12 cellular contexts compared by ENCODE assay signal in genomic region chr17:43721537-43722268, GRCh38. TPM values are rescaled to one million over a fixed set of nuclear protein-coding genes. Genes with fewer than 3 reads are reported as not detected.
DNase-seq lines count a peak whose midpoint lies in the region; ATAC-seq and TF ChIP-seq lines count a peak whose summit lies in the region.
"Had no signal": no experiment of that assay in that cellular context is flagged by ENCODE, and none has a peak within 500 bp of the region (broad histone marks: within the 10 kb centered on the region; RNA-seq: fewer than 3 reads in every experiment).

No MANE protein-coding gene starts in this region.

- H2BK120ac ChIP-seq in H9 (ENCODE audit: low read depth, low read length, poor library complexity, severe bottlenecking): no peak overlapping the region

- H3K27ac Mint-ChIP-seq in CD4-positive, alpha-beta T cell: peak overlapping the region; percentile 92
- H3K27ac Mint-ChIP-seq in H9: peak overlapping the region in 1 of 3 experiments; percentile 18; a peak in 2 of 7 replicates
- H3K27ac Mint-ChIP-seq in activated naive CD8-positive, alpha-beta T cell treated with anti-CD3 and anti-CD28 coated beads, Interleukin-2, amount 10 ng/mL, durations not matched to agents 7 days and 5 days: peak overlapping the region; percentile 98

- H2AK5ac ChIP-seq in H9 (ENCODE audit: insufficient read length, low read length): no peak overlapping the region

- H3K9me3 ChIP-seq in CD4-positive, alpha-beta T cell (ENCODE audit: control insufficient read depth, low read length): no peaks in the 10 kb centered on the region
- H3K9me3 ChIP-seq in H9 (ENCODE audit: control insufficient read depth, low read depth, low read length) (no peaks in the 10 kb centered on the region), mesodermal cell (ENCODE audit: control insufficient read depth, low read length) (no peaks in the 10 kb centered on the region)
- H3K9me3 ChIP-seq: suprapubic skin had no signal

- no peak overlapping the region for H3T11ph ChIP-seq in H9 (ENCODE audit: low read length)

- no peaks in the 10 kb centered on the region; the same call in 1 of the 2 replicates for H3K4me1 ChIP-seq in H9 (ENCODE audit: insufficient read depth, low read length)
- H3K4me1 ChIP-seq in mesodermal cell (ENCODE audit: control insufficient read depth, insufficient read depth, low read length, poor library complexity, severe bottlenecking): peaks cover 54% of the 10 kb centered on the region

- in situ Hi-C loops in KBM-7 (cut with MboI; ENCODE audit: low pct_unique_long_range_greater_than_20kb, low sequenced_read_pairs) (no loop called here), GM13976 (cut with MboI; ENCODE audit: low sequenced_read_pairs, unreplicated experiment) (no loop called here)

- no peak overlapping the region for H2BK20ac ChIP-seq in H9 (ENCODE audit: low read depth, low read length, poor library complexity, severe bottlenecking)

- H3K18ac ChIP-seq in H9 (ENCODE audit: insufficient read length, low read depth, low read length): no peak overlapping the region

- POLR2A ChIA-PET in CD4-positive, alpha-beta T cell (lab: Charles Lee): interaction anchor here (0.6 kb wide), 1 partner anchor 1188 kb away, joined by 3 read pairs; no protein-coding TSS in a partner anchor
- POLR2A ChIA-PET in activated naive CD8-positive, alpha-beta T cell treated with anti-CD3 and anti-CD28 coated beads, Interleukin-2, amount 10 ng/mL, durations not matched to agents 7 days and 5 days (lab: Charles Lee): interaction anchor here (0.6 to 0.7 kb wide), 2 partner anchors 27 to 724 kb away, joined by 3 to 11 read pairs; no protein-coding TSS in a partner anchor

- no peak overlapping the region for H2BK5ac ChIP-seq in H9 (ENCODE audit: insufficient read length, low read length)

- H3K9ac ChIP-seq in H9 (ENCODE audit: extremely low read depth, insufficient read length, low read length): no peak overlapping the region

- H3K9me3 Mint-ChIP-seq in CD4-positive, alpha-beta T cell: no peaks in the 10 kb centered on the region
- H3K9me3 Mint-ChIP-seq in H9: no peaks in the 10 kb centered on the region; a peak in 1 of 5 replicates
- H3K9me3 Mint-ChIP-seq in activated naive CD8-positive, alpha-beta T cell treated with anti-CD3 and anti-CD28 coated beads, Interleukin-2, amount 10 ng/mL, durations not matched to agents 7 days and 5 days: no peaks in the 10 kb centered on the region

- H2BK12ac ChIP-seq in H9 (ENCODE audit: insufficient read length, low read depth, low read length): no peak overlapping the region

- no peak overlapping the region for H3K4me2 ChIP-seq in H9 (ENCODE audit: insufficient read depth, insufficient read length, low read length)

- H3K23ac ChIP-seq in H9 (ENCODE audit: insufficient read length, low read depth, low read length): no peak overlapping the region

- no peaks in the 10 kb centered on the region for H3K27me3 Mint-ChIP-seq in CD4-positive, alpha-beta T cell
- peaks cover 9% of the 10 kb centered on the region for H3K27me3 Mint-ChIP-seq in H9 (ENCODE audit: low read depth)
- H3K27me3 Mint-ChIP-seq in activated naive CD8-positive, alpha-beta T cell treated with anti-CD3 and anti-CD28 coated beads, Interleukin-2, amount 10 ng/mL, durations not matched to agents 7 days and 5 days: peaks cover 8% of the 10 kb centered on the region

- H3K23me2 ChIP-seq in H9 (ENCODE audit: insufficient read length, low read depth, low read length, poor library complexity, severe bottlenecking): peaks cover 4% of the 10 kb centered on the region

- TF ChIP-seq CTCF in CD4-positive, alpha-beta T cell (IDR thresholded peaks at IDR 0.05): no peak
- TF ChIP-seq CTCF in H9 (conservative IDR thresholded peaks at IDR 0.05) (no peak), GM13976 (IDR thresholded peaks at IDR 0.05; ENCODE audit: borderline replicate concordance, control extremely low read depth, extremely low read depth, insufficient read depth, missing control alignments) (no peak)

- ATAC-seq in CD4-positive, alpha-beta T cell (ENCODE audit: poor library complexity): no peak
- ATAC-seq in activated naive CD8-positive, alpha-beta T cell treated with anti-CD3 and anti-CD28 coated beads, Interleukin-2, amount 10 ng/mL, durations not matched to agents 7 days and 5 days (ENCODE audit: low read depth): no peak
- no peak for ATAC-seq in GM18858 (IDR thresholded peaks at IDR 0.05; ENCODE audit: unreplicated experiment)

- H3K36me3 ChIP-seq in mesodermal cell (ENCODE audit: control insufficient read depth, insufficient read depth, low read length): no peaks in the 10 kb centered on the region
- H3K36me3 ChIP-seq: suprapubic skin had no signal

- H3K4me3 ChIP-seq in mesodermal cell (ENCODE audit: extremely low read depth, insufficient read depth, low read length, poor library complexity, severe bottlenecking): no peak overlapping the region

- H4K5ac ChIP-seq in H9 (ENCODE audit: insufficient read length, low read depth, low read length): no peak overlapping the region

- H3K56ac ChIP-seq in H9 (ENCODE audit: insufficient read length, low read depth, low read length): no peak overlapping the region

- no peaks in the 10 kb centered on the region for H3K79me1 ChIP-seq in H9 (ENCODE audit: insufficient read depth, low read depth, low read length, poor library complexity, severe bottlenecking)

- no peak for DNase-seq in CD4-positive, alpha-beta T cell
- DNase-seq in H9: no peak
- DNase-seq in activated naive CD8-positive, alpha-beta T cell treated with anti-CD3 and anti-CD28 coated beads, Interleukin-2, amount 10 ng/mL, durations not matched to agents 7 days and 5 days: no peak
- no peak for DNase-seq in KBM-7
- DNase-seq in GM13976 (ENCODE audit: low spot score): no peak
- DNase-seq in RPMI8226: no peak
- DNase-seq: NCI-H2081 treated with DMSO at 0.1 percent for 48 hours had no signal

- H4K91ac ChIP-seq in H9 (ENCODE audit: insufficient read length, low read depth, low read length): no peak overlapping the region

- H3K27me3 ChIP-seq in CD4-positive, alpha-beta T cell (ENCODE audit: control insufficient read depth, insufficient read depth, low read length): no peaks in the 10 kb centered on the region
- H3K27me3 ChIP-seq in H9 (ENCODE audit: insufficient read depth, low read length): no peaks in the 10 kb centered on the region
- H3K27me3 ChIP-seq: suprapubic skin had no signal

- intact Hi-C loops in CD4-positive, alpha-beta T cell (cut with DNase I, micrococcal nuclease): no loop called here

- no peak overlapping the region for H2AFZ ChIP-seq in H9 (ENCODE audit: low read length)

- H3K14ac ChIP-seq in H9 (ENCODE audit: insufficient read depth, low read length): no peak overlapping the region

- no CpG with 5 or more reads among the region's 4 CpGs for WGBS in H9 (ENCODE audit: extremely low coverage, insufficient read length, low lambda C conversion rate)
- WGBS in mesodermal cell (ENCODE audit: insufficient coverage in 2 of 2), 2 experiments: 92 to 98% methylated on average over 4 of the region's 4 CpGs

- H4K8ac ChIP-seq in H9 (replicated peaks; ENCODE audit: insufficient read length, low read depth, low read length): no peak overlapping the region

- no peak overlapping the region for H3K4ac ChIP-seq in H9 (ENCODE audit: low read depth, low read length)

- H3K4me3 Mint-ChIP-seq in CD4-positive, alpha-beta T cell: peak overlapping the region; percentile 98
- peak overlapping the region; percentile 71 to 83 for H3K4me3 Mint-ChIP-seq in H9
- peak overlapping the region; percentile 93 for H3K4me3 Mint-ChIP-seq in activated naive CD8-positive, alpha-beta T cell treated with anti-CD3 and anti-CD28 coated beads, Interleukin-2, amount 10 ng/mL, durations not matched to agents 7 days and 5 days

- CTCF ChIA-PET in CD4-positive, alpha-beta T cell (lab: Charles Lee): no interaction called here

- H3K79me2 ChIP-seq in H9 (ENCODE audit: insufficient read depth, low read length): no peaks in the 10 kb centered on the region

- peaks cover 6% of the 10 kb centered on the region for H3K4me1 Mint-ChIP-seq in CD4-positive, alpha-beta T cell (ENCODE audit: low read depth)
- H3K4me1 Mint-ChIP-seq in H9: peaks cover 32 to 39% of the 10 kb centered on the region in 2 experiments
- H3K4me1 Mint-ChIP-seq in activated naive CD8-positive, alpha-beta T cell treated with anti-CD3 and anti-CD28 coated beads, Interleukin-2, amount 10 ng/mL, durations not matched to agents 7 days and 5 days: peaks cover 9% of the 10 kb centered on the region

- no peak overlapping the region for H2BK15ac ChIP-seq in H9 (ENCODE audit: low read depth, low read length)

- no peaks in the 10 kb centered on the region for H4K20me1 ChIP-seq in H9 (ENCODE audit: control insufficient read depth, insufficient read depth, insufficient read length)

- H3K36me3 Mint-ChIP-seq in CD4-positive, alpha-beta T cell (ENCODE audit: low read depth): no peaks in the 10 kb centered on the region
- no peaks in the 10 kb centered on the region for H3K36me3 Mint-ChIP-seq in H9 (ENCODE audit: insufficient read depth in 1 of 3, low read depth in 3 of 3)
- H3K36me3 Mint-ChIP-seq in activated naive CD8-positive, alpha-beta T cell treated with anti-CD3 and anti-CD28 coated beads, Interleukin-2, amount 10 ng/mL, durations not matched to agents 7 days and 5 days: no peaks in the 10 kb centered on the region

- no peak overlapping the region for H3K27ac ChIP-seq in CD4-positive, alpha-beta T cell (ENCODE audit: low read depth, low read length)
- H3K27ac ChIP-seq in H9 (ENCODE audit: insufficient read length, low read depth, low read length): no peak overlapping the region
- H3K27ac ChIP-seq in mesodermal cell (ENCODE audit: low read depth, low read length, severe bottlenecking): peak overlapping the region; percentile 70

RNA-seq across cellular contexts. Expression of gene SOST, which starts 36.9 kb away (rescaled TPM):
- total RNA-seq in CD4-positive, alpha-beta T cell: not detected
- not detected in 2 replicates for total RNA-seq in H9 (2021)
- not detected for total RNA-seq in activated naive CD8-positive, alpha-beta T cell treated with anti-CD3 and anti-CD28 coated beads, Interleukin-2, amount 10 ng/mL, durations not matched to agents 7 days and 5 days
- 20.2 TPM for polyA plus RNA-seq in mesodermal cell (2013, experiment 1 of 2)
- polyA plus RNA-seq in mesodermal cell (2013, experiment 2 of 2): 19.7 TPM
- total RNA-seq: lung, Right ventricle myocardium inferior, suprapubic skin had no signal

RNA-seq across cellular contexts. Expression of gene DUSP3, which starts 57.1 kb away (rescaled TPM):
- 10 to 100 TPM; 10.6 to 12.6 TPM for total RNA-seq in CD4-positive, alpha-beta T cell
- total RNA-seq in H9 (2021): 16.9 and 17.6 TPM in 2 replicates
- total RNA-seq in activated naive CD8-positive, alpha-beta T cell treated with anti-CD3 and anti-CD28 coated beads, Interleukin-2, amount 10 ng/mL, durations not matched to agents 7 days and 5 days: 10 to 100 TPM; 15.5 to 15.7 TPM
- polyA plus RNA-seq in mesodermal cell (2013, experiment 1 of 2): 35.8 TPM
- 32.2 TPM for polyA plus RNA-seq in mesodermal cell (2013, experiment 2 of 2)

RNA-seq across cellular contexts. Expression of gene CFAP97D1, which starts 58.5 kb away (rescaled TPM):
- not detected for total RNA-seq in CD4-positive, alpha-beta T cell
- not detected in 2 replicates for total RNA-seq in H9 (2021)
- total RNA-seq in activated naive CD8-positive, alpha-beta T cell treated with anti-CD3 and anti-CD28 coated beads, Interleukin-2, amount 10 ng/mL, durations not matched to agents 7 days and 5 days: not detected
- not detected for polyA plus RNA-seq in mesodermal cell (2013, experiment 1 of 2)
- not detected for polyA plus RNA-seq in mesodermal cell (2013, experiment 2 of 2)
- total RNA-seq: Right ventricle myocardium inferior had no signal

RNA-seq across cellular contexts. Expression of gene MEOX1, which starts 60.0 kb away (rescaled TPM):
- under 1 TPM; 0.41 to 0.50 TPM for total RNA-seq in CD4-positive, alpha-beta T cell
- total RNA-seq in H9 (2021): not detected in 2 replicates
- total RNA-seq in activated naive CD8-positive, alpha-beta T cell treated with anti-CD3 and anti-CD28 coated beads, Interleukin-2, amount 10 ng/mL, durations not matched to agents 7 days and 5 days: 1 to 10 TPM; 5.2 TPM
- polyA plus RNA-seq in mesodermal cell (2013, experiment 1 of 2): 0.52 TPM
- polyA plus RNA-seq in mesodermal cell (2013, experiment 2 of 2): 1.4 TPM
